ENCODE assay signal across 8 cellular contexts in the genomic region with DNA sequence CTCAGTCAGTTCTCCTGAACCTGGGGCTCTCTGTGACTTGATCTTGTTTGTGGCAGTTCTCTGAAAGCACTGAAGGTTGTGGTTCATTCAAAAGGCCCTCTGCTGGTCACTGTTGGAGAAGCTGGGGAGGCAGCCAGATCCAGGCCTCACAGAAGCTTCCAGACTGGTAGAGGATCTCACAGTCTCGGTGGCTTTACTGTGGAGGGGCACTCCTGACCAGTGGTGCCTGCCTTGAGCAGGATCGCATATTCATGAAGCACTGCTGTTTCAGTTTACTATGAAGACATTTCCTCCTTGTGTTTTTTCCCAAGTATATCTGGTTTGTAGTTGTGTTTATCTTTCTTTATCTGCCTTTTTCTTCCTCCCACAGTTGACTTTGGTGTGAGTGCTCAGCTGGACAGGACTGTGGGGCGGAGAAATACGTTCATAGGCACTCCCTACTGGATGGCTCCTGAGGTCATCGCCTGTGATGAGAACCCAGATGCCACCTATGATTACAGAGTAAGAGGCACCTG.
A peak's percentile ranks its signal among the peaks of the same experiment; 100 is the strongest.
DNase-seq lines count a peak whose midpoint lies in the region; ATAC-seq and TF ChIP-seq lines count a peak whose summit lies in the region.

No MANE protein-coding gene starts in this region.

- H3K4me1 ChIP-seq in mammary epithelial cell (ENCODE audit: insufficient read depth, low read length) = peaks cover 52% of the 10 kb centered on the region

- TF ChIP-seq CTCF in GM12865 (IDR thresholded peaks at IDR 0.05; ENCODE audit: insufficient read depth, low read depth, low read length, missing control alignments) = peak; percentile 68
- TF ChIP-seq CTCF in WI38 (IDR thresholded peaks at IDR 0.05; ENCODE audit: low read depth, low read length) = peak; percentile 58
- peak; percentile 66 to 82 for TF ChIP-seq CTCF in mammary epithelial cell (conservative IDR thresholded peaks at IDR 0.05 in 1 of 2, IDR thresholded peaks at IDR 0.05 in 1 of 2; ENCODE audit: extremely low read depth in 1 of 2, insufficient read depth in 1 of 2, low read depth in 1 of 2, low read length in 2 of 2)

- CTCF ChIA-PET in HEK293T (lab: Yijun Ruan, JAX) (interaction anchor here (0.7 to 2.0 kb wide), 11 partner anchors 9 to 706 kb away, joined by 3 to 10 read pairs (median 3); no protein-coding TSS in a partner anchor), mammary epithelial cell (lab: Charles Lee; ENCODE audit: low non-redundant PET) (interaction anchor here (0.5 to 0.9 kb wide), 6 partner anchors 38 to 502 kb away, joined by 3 to 24 read pairs (median 4); no protein-coding TSS in a partner anchor)

- H2AFZ ChIP-seq in mammary epithelial cell (ENCODE audit: low read depth, low read length) = no peak overlapping the region

- no peak overlapping the region for H3K9ac ChIP-seq in mammary epithelial cell (ENCODE audit: insufficient read depth, low read length)

- H3K27ac ChIP-seq in mammary epithelial cell (ENCODE audit: insufficient read depth, low read depth, low read length) = peak overlapping the region; percentile 58

- no peak for ATAC-seq in HG03469 (IDR thresholded peaks at IDR 0.05; ENCODE audit: unreplicated experiment)

- DNase-seq in GM12865 (ENCODE audit: low read depth) (peak; percentile 76), HEK293T (ENCODE audit: extremely low spot score) (peak; percentile 60), NCI-H1694 (lab: John Stamatoyannopoulos, UW) (peak; percentile 72), mammary epithelial cell (peak; percentile 64), kidney tubule cell (ENCODE audit: low spot score) (peak; percentile 76)
- peak; percentile 34 to 50 for DNase-seq in stimulated activated CD4-positive, alpha-beta T cell treated with anti-CD3 and anti-CD28 coated beads, Interleukin-1b, Interleukin-23, amount 100 ng/mL, for 4 hours (ENCODE audit: low read depth in 2 of 2)

- dilution Hi-C loops in mammary epithelial cell (cut with HindIII; ENCODE audit: low sequenced_read_pairs) = loop anchor here (25.0 kb wide), 1 partner anchor 319 kb away; no protein-coding TSS in a partner anchor

- WGBS in mammary epithelial cell (ENCODE audit: low coverage, missing lambda C conversion rate) = 65% methylated on average over 5 of the region's 5 CpGs

- H3K9me3 ChIP-seq in mammary epithelial cell (replicated peaks; ENCODE audit: insufficient read depth, low read length) = no peaks in the 10 kb centered on the region

- in situ Hi-C loops in mammary epithelial cell (cut with MboI; ENCODE audit: low sequenced_read_pairs in 2 of 2) = loop anchor here (10.0 to 25.0 kb wide), 2 partner anchors 417 to 419 kb away; no protein-coding TSS in a partner anchor

- H3K4me2 ChIP-seq in mammary epithelial cell (ENCODE audit: insufficient read depth, low read depth, low read length) = no peak overlapping the region

- peaks cover 59% of the 10 kb centered on the region for H3K36me3 ChIP-seq in mammary epithelial cell (ENCODE audit: insufficient read depth, low read length)

- no peaks in the 10 kb centered on the region for H3K27me3 ChIP-seq in mammary epithelial cell (ENCODE audit: insufficient read depth, low read length)

- POLR2A ChIA-PET in HEK293T (lab: Yijun Ruan, JAX) = no interaction called here

- H3K79me2 ChIP-seq in mammary epithelial cell (ENCODE audit: insufficient read depth, low read length) = peaks cover 77% of the 10 kb centered on the region

- no TSS peak for BruUV-seq in mammary epithelial cell (replicated peaks; lab: Mats Ljungman, UMichigan)

- no peaks in the 10 kb centered on the region for H4K20me1 ChIP-seq in mammary epithelial cell (ENCODE audit: insufficient read depth, low read length)

- no peak overlapping the region for H3K4me3 ChIP-seq in GM12865 (ENCODE audit: low read depth, low read length)
- no peak overlapping the region for H3K4me3 ChIP-seq in WI38 (ENCODE audit: low read depth, low read length)
- no peak overlapping the region for H3K4me3 ChIP-seq in mammary epithelial cell (replicated peaks in 1 of 3; ENCODE audit: insufficient read depth in 1 of 3, low read depth in 2 of 3, low read length in 3 of 3)

- intact Hi-C loops in mammary epithelial cell (cut with micrococcal nuclease) = loop anchor here (1.0 to 5.0 kb wide), 5 partner anchors 39 to 412 kb away; no protein-coding TSS in a partner anchor

TF ChIP-seq in HEK293T, 16 proteins besides CTCF, POLR2A, EP300 and RAD21:
- no peak for TF ChIP-seq SP1 (IDR thresholded peaks at IDR 0.05)
- no peak for TF ChIP-seq HDGF (IDR thresholded peaks at IDR 0.05; ENCODE audit: borderline replicate concordance)
- TF ChIP-seq L3MBTL2 (conservative IDR thresholded peaks at IDR 0.05) = no peak
- TF ChIP-seq FOXM1 (IDR thresholded peaks at IDR 0.05; ENCODE audit: borderline replicate concordance) = no peak
- no peak for TF ChIP-seq ARNT (IDR thresholded peaks at IDR 0.05)
- TF ChIP-seq, protein P1, sequence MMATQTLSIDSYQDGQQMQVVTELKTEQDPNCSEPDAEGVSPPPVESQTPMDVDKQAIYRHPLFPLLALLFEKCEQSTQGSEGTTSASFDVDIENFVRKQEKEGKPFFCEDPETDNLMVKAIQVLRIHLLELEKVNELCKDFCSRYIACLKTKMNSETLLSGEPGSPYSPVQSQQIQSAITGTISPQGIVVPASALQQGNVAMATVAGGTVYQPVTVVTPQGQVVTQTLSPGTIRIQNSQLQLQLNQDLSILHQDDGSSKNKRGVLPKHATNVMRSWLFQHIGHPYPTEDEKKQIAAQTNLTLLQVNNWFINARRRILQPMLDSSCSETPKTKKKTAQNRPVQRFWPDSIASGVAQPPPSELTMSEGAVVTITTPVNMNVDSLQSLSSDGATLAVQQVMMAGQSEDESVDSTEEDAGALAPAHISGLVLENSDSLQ (IDR thresholded peaks at IDR 0.05) = no peak
- no peak for TF ChIP-seq CTBP1 (IDR thresholded peaks at IDR 0.05; ENCODE audit: borderline replicate concordance)
- no peak for TF ChIP-seq ELF4 (IDR thresholded peaks at IDR 0.05)
